Comparison of ENCODE assay signal across 10 cellular contexts in genomic region chr1:44239337-44239960, GRCh38. TPM values are rescaled to one million over a fixed set of nuclear protein-coding genes. Genes with fewer than 3 reads are reported as not detected.
DNase-seq lines count a peak whose midpoint lies in the region; ATAC-seq and TF ChIP-seq lines count a peak whose summit lies in the region.
"Had no signal": no experiment of that assay in that cellular context is flagged by ENCODE, and none has a peak within 500 bp of the region (broad histone marks: within the 10 kb centered on the region; RNA-seq: fewer than 3 reads in every experiment).

No MANE protein-coding gene starts in this region.

- DNase-seq in NOMO-1 treated with DMSO at 0.1 percent for 48 hours (lab: John Stamatoyannopoulos, UW; ENCODE audit: unreplicated experiment) = peak; percentile 6
- no peak for DNase-seq in NOMO-1 treated with dmso at 0.1 percent for 144 hours (lab: John Stamatoyannopoulos, UW; ENCODE audit: unreplicated experiment)
- DNase-seq in cardiac fibroblast (ENCODE audit: low read depth in 2 of 2) = peak; percentile 35 to 48
- no peak for DNase-seq in left lobe of liver (ENCODE audit: low spot score)
- DNase-seq in stimulated activated CD4-positive, alpha-beta T cell treated with anti-CD3 and anti-CD28 coated beads, Interleukin-12 subunit alpha, Interleukin-12 subunit beta, amount 100 ng/mL, for 4 hours = no peak
- DNase-seq in activated T-helper 1 cell treated with anti-CD3 and anti-CD28 coated beads, Interleukin-12 subunit alpha, Interleukin-12 subunit beta, Interleukin-2, Interleukin-4 antibody, amounts not matched to agents 30 ng/mL and 10 ng/mL and 1 ng/mL, durations not matched to agents 14 hours and 24 hours and 36 hours (ENCODE audit: low spot score) = no peak
- DNase-seq in superior temporal gyrus (ENCODE audit: extremely low spot score) = no peak

- ATAC-seq in left lobe of liver = peak; percentile 19

- TF ChIP-seq CTCF in cardiac fibroblast (IDR thresholded peaks at IDR 0.05; ENCODE audit: low read depth, low read length) = peak; percentile 8

- H3K27ac Mint-ChIP-seq in activated T-helper 1 cell treated with anti-CD3 and anti-CD28 coated beads, Interleukin-12 subunit alpha, Interleukin-12 subunit beta, Interleukin-2, Interleukin-4 antibody, amounts not matched to agents 30 ng/mL and 10 ng/mL and 1 ng/mL, durations not matched to agents 14 hours and 24 hours and 36 hours = no peak overlapping the region
- H3K27ac Mint-ChIP-seq: activated naive CD4-positive, alpha-beta T cell treated with anti-CD3 and anti-CD28 coated beads, Interleukin-2, amount 50 U/mL, for 24 hours had no signal

- no peaks in the 10 kb centered on the region for H3K27me3 Mint-ChIP-seq in activated T-helper 1 cell treated with anti-CD3 and anti-CD28 coated beads, Interleukin-12 subunit alpha, Interleukin-12 subunit beta, Interleukin-2, Interleukin-4 antibody, amounts not matched to agents 30 ng/mL and 10 ng/mL and 1 ng/mL, durations not matched to agents 14 hours and 24 hours and 36 hours (ENCODE audit: insufficient read depth)
- H3K27me3 Mint-ChIP-seq: activated naive CD4-positive, alpha-beta T cell treated with anti-CD3 and anti-CD28 coated beads, Interleukin-2, amount 50 U/mL, for 24 hours had no signal

- intact Hi-C loops in activated T-helper 1 cell treated with anti-CD3 and anti-CD28 coated beads, Interleukin-12 subunit alpha, Interleukin-12 subunit beta, Interleukin-2, Interleukin-4 antibody, amounts not matched to agents 30 ng/mL and 10 ng/mL and 1 ng/mL, durations not matched to agents 14 hours and 24 hours and 36 hours (cut with micrococcal nuclease) = loop anchor here (5.0 kb wide), 1 partner anchor 68 kb away; no protein-coding TSS in a partner anchor

- H3K4me3 ChIP-seq in cardiac fibroblast (replicated peaks in 1 of 2; ENCODE audit: low read depth in 2 of 2, low read length in 2 of 2) (no peak overlapping the region), urinary bladder (ENCODE audit: low read depth, low read length) (no peak overlapping the region)

- no peaks in the 10 kb centered on the region for H3K9me3 Mint-ChIP-seq in activated T-helper 1 cell treated with anti-CD3 and anti-CD28 coated beads, Interleukin-12 subunit alpha, Interleukin-12 subunit beta, Interleukin-2, Interleukin-4 antibody, amounts not matched to agents 30 ng/mL and 10 ng/mL and 1 ng/mL, durations not matched to agents 14 hours and 24 hours and 36 hours
- H3K9me3 Mint-ChIP-seq: activated naive CD4-positive, alpha-beta T cell treated with anti-CD3 and anti-CD28 coated beads, Interleukin-2, amount 50 U/mL, for 24 hours had no signal

- no peaks in the 10 kb centered on the region for H3K4me1 ChIP-seq in urinary bladder (ENCODE audit: insufficient read depth)

- peak overlapping the region; percentile 58 for H3K27ac ChIP-seq in urinary bladder (ENCODE audit: low read depth)
- H3K27ac ChIP-seq: C4-2B had no signal

- H3K36me3 Mint-ChIP-seq in activated T-helper 1 cell treated with anti-CD3 and anti-CD28 coated beads, Interleukin-12 subunit alpha, Interleukin-12 subunit beta, Interleukin-2, Interleukin-4 antibody, amounts not matched to agents 30 ng/mL and 10 ng/mL and 1 ng/mL, durations not matched to agents 14 hours and 24 hours and 36 hours (ENCODE audit: low read depth) = no peaks in the 10 kb centered on the region

- WGBS in urinary bladder = 37% methylated on average over 8 of the region's 8 CpGs

- no peak overlapping the region for H3K4me3 Mint-ChIP-seq in activated T-helper 1 cell treated with anti-CD3 and anti-CD28 coated beads, Interleukin-12 subunit alpha, Interleukin-12 subunit beta, Interleukin-2, Interleukin-4 antibody, amounts not matched to agents 30 ng/mL and 10 ng/mL and 1 ng/mL, durations not matched to agents 14 hours and 24 hours and 36 hours
- H3K4me3 Mint-ChIP-seq: activated naive CD4-positive, alpha-beta T cell treated with anti-CD3 and anti-CD28 coated beads, Interleukin-2, amount 50 U/mL, for 24 hours had no signal

- no peaks in the 10 kb centered on the region for H3K36me3 ChIP-seq in urinary bladder (ENCODE audit: insufficient read depth)

- H3K4me1 Mint-ChIP-seq in activated T-helper 1 cell treated with anti-CD3 and anti-CD28 coated beads, Interleukin-12 subunit alpha, Interleukin-12 subunit beta, Interleukin-2, Interleukin-4 antibody, amounts not matched to agents 30 ng/mL and 10 ng/mL and 1 ng/mL, durations not matched to agents 14 hours and 24 hours and 36 hours (ENCODE audit: low read depth) = peaks cover 7% of the 10 kb centered on the region

RNA-seq across cellular contexts. Expression of gene DMAP1, which starts 26.2 kb away (rescaled TPM):
- total RNA-seq in left lobe of liver (21.1 TPM), urinary bladder (17.2 TPM)
- 33.7 TPM for polyA plus RNA-seq in urinary bladder
- total RNA-seq in activated T-helper 1 cell treated with anti-CD3 and anti-CD28 coated beads, Interleukin-12 subunit alpha, Interleukin-12 subunit beta, Interleukin-2, Interleukin-4 antibody, amounts not matched to agents 30 ng/mL and 10 ng/mL and 1 ng/mL, durations not matched to agents 14 hours and 24 hours and 36 hours = 37.4 and 38.1 TPM in 2 replicates

Comparison
In these comparisons a context has a peak if more than half of its experiments do, and no peak if none do; other contexts are left out.
1. DNase-seq: peak in NOMO-1 treated with DMSO at 0.1 percent for 48 hours (single experiment) and cardiac fibroblast (2 of 2); none in NOMO-1 treated with dmso at 0.1 percent for 144 hours (single experiment), left lobe of liver (single experiment), stimulated activated CD4-positive, alpha-beta T cell treated with anti-CD3 and anti-CD28 coated beads, Interleukin-12 subunit alpha, Interleukin-12 subunit beta, amount 100 ng/mL, for 4 hours (single experiment), activated T-helper 1 cell treated with anti-CD3 and anti-CD28 coated beads, Interleukin-12 subunit alpha, Interleukin-12 subunit beta, Interleukin-2, Interleukin-4 antibody, amounts not matched to agents 30 ng/mL and 10 ng/mL and 1 ng/mL, durations not matched to agents 14 hours and 24 hours and 36 hours (single experiment) and superior temporal gyrus (single experiment).